Comparison of ENCODE assay signal across 1 cellular context in genomic region chr21:37009740-37010341, GRCh38.
A peak's percentile ranks its signal among the peaks of the same experiment; 100 is the strongest.
TF ChIP-seq lines count a peak whose summit lies in the region.

No MANE protein-coding gene starts in this region.

TF ChIP-seq in H1, 55 proteins besides CTCF, POLR2A, EP300 and RAD21 (continued from another document):
- TF ChIP-seq NRF1 (IDR thresholded peaks at IDR 0.05; ENCODE audit: low read depth, low read length): 0 out of 2 replicates have a peak, but pooled peaks have one; percentile 4
- TF ChIP-seq BRCA1 (IDR thresholded peaks at IDR 0.05; ENCODE audit: low read depth, low read length): 0 out of 2 replicates have a peak, but pooled peaks have one; percentile 23
- no peak for TF ChIP-seq KDM4A (IDR thresholded peaks at IDR 0.05; ENCODE audit: low read depth, low read length, severe bottlenecking)
- TF ChIP-seq RXRA (IDR thresholded peaks at IDR 0.05; ENCODE audit: insufficient read depth, low read depth, low read length): no peak
- TF ChIP-seq TAF7 (optimal IDR thresholded peaks at IDR 0.05; ENCODE audit: borderline replicate concordance, low read depth, low read length): no peak
- TF ChIP-seq USF2 (IDR thresholded peaks at IDR 0.05; ENCODE audit: low read length): 0 out of 2 replicates have a peak, but pooled peaks have one; percentile 6
- no peak for TF ChIP-seq CBX8 (IDR thresholded peaks at IDR 0.05; ENCODE audit: borderline replicate concordance, low read depth, low read length)
- peak in 1 of 2 experiments; percentile 54; a peak in 1 of 4 replicates for TF ChIP-seq SIN3A (conservative IDR thresholded peaks at IDR 0.05 in 1 of 2, IDR thresholded peaks at IDR 0.05 in 1 of 2; ENCODE audit: low read depth in 1 of 2, low read length in 2 of 2)
- peak; percentile 57; the same call in 1 of the 2 replicates for TF ChIP-seq TEAD4 (IDR thresholded peaks at IDR 0.05; ENCODE audit: low read depth, low read length)
- TF ChIP-seq CHD2 (IDR thresholded peaks at IDR 0.05; ENCODE audit: low read length): peak; percentile 42; the same call in 1 of the 2 replicates
- no peak for TF ChIP-seq CBX5 (IDR thresholded peaks at IDR 0.05; ENCODE audit: low read depth, low read length)
- TF ChIP-seq BACH1 (IDR thresholded peaks at IDR 0.05; ENCODE audit: low read length): 0 out of 2 replicates have a peak, but pooled peaks have one; percentile 19
- peak; percentile 30; the same call in 1 of the 2 replicates for TF ChIP-seq CEBPB (IDR thresholded peaks at IDR 0.05; ENCODE audit: low read depth, low read length)
- TF ChIP-seq TBP (IDR thresholded peaks at IDR 0.05; ENCODE audit: low read depth, low read length): peak; percentile 54; the same call in 1 of the 2 replicates
- no peak for TF ChIP-seq GABPA (IDR thresholded peaks at IDR 0.05; ENCODE audit: borderline replicate concordance, insufficient read depth, low read length)
